Comparison of ENCODE assay signal across 14 cellular contexts in genomic region chr3:55750525-55750924, GRCh38.
DNase-seq lines count a peak whose midpoint lies in the region; ATAC-seq and TF ChIP-seq lines count a peak whose summit lies in the region.
"Had no signal": no experiment of that assay in that cellular context is flagged by ENCODE, and none has a peak within 500 bp of the region (broad histone marks: within the 10 kb centered on the region; RNA-seq: fewer than 3 reads in every experiment).

No MANE protein-coding gene starts in this region.

- ATAC-seq in HG03097 (IDR thresholded peaks at IDR 0.05; ENCODE audit: low FRiP score, unreplicated experiment) = no peak
- ATAC-seq: A549; activated T-cell treated with anti-CD3 and anti-CD28 coated beads, Interleukin-2, amount 50 U/mL, for 72 hours had no signal

- H3K27me3 ChIP-seq in brain microvascular endothelial cell (replicated peaks) (no peaks in the 10 kb centered on the region), kidney epithelial cell (ENCODE audit: control insufficient read depth, insufficient read depth, low read length) (no peaks in the 10 kb centered on the region)
- H3K27me3 ChIP-seq: cardiac muscle cell, Peyer's patch had no signal

- H3K4me3 ChIP-seq in brain microvascular endothelial cell (ENCODE audit: low read depth, low read length) (no peak overlapping the region), kidney epithelial cell (ENCODE audit: low read depth, low read length) (no peak overlapping the region)
- H3K4me3 ChIP-seq: A549, cardiac muscle cell, Peyer's patch had no signal

- H3K27ac ChIP-seq in brain microvascular endothelial cell = no peak overlapping the region
- H3K27ac ChIP-seq: A549, cardiac muscle cell, Peyer's patch had no signal

- DNase-seq in ACHN = peak; percentile 84
- DNase-seq in HT-29 (ENCODE audit: low spot score) = peak; percentile 25
- DNase-seq in brain microvascular endothelial cell = peak; percentile 52
- peak; percentile 88 for DNase-seq in kidney epithelial cell (ENCODE audit: low read depth)
- DNase-seq in stimulated activated CD4-positive, alpha-beta T cell treated with anti-CD3 and anti-CD28 coated beads, Interleukin-2, amount 100 ng/mL, for 24 hours = no peak
- DNase-seq in NCI-H2227 (lab: John Stamatoyannopoulos, UW; ENCODE audit: unreplicated experiment) = no peak
- DNase-seq in COR-L47 (lab: John Stamatoyannopoulos, UW) = no peak
- DNase-seq: activated B cell treated with CpG ODN at 0.5 μM for 24 hours; activated T-cell treated with anti-CD3 and anti-CD28 coated beads, Interleukin-2, amount 50 U/mL, for 72 hours; NCI-H2029 treated with DMSO at 0.1 percent for 48 hours; Peyer's patch had no signal

- TF ChIP-seq CTCF in brain microvascular endothelial cell (IDR thresholded peaks at IDR 0.05; ENCODE audit: low read depth, low read length, missing control alignments) (no peak), kidney epithelial cell (IDR thresholded peaks at IDR 0.05; ENCODE audit: insufficient read depth, low read length, poor library complexity, severe bottlenecking) (no peak)

- in situ Hi-C loops in ACHN (cut with HindIII; ENCODE audit: low pct_ligation_motif_present, low pct_unique_long_range_greater_than_20kb, low sequenced_read_pairs) (no loop called here), brain microvascular endothelial cell (cut with HindIII; ENCODE audit: low pct_ligation_motif_present, low sequenced_read_pairs) (no loop called here)

- H3K36me3 ChIP-seq in brain microvascular endothelial cell (replicated peaks) (no peaks in the 10 kb centered on the region), kidney epithelial cell (ENCODE audit: control insufficient read depth, insufficient read depth, low read length) (no peaks in the 10 kb centered on the region)
- H3K36me3 ChIP-seq: cardiac muscle cell, Peyer's patch had no signal

Comparison
In these comparisons a context has a peak if more than half of its experiments do, and no peak if none do; other contexts are left out.
1. DNase-seq: peak in ACHN (single experiment), HT-29 (single experiment), brain microvascular endothelial cell (single experiment) and kidney epithelial cell (single experiment); none in stimulated activated CD4-positive, alpha-beta T cell treated with anti-CD3 and anti-CD28 coated beads, Interleukin-2, amount 100 ng/mL, for 24 hours (0 of 2), NCI-H2227 (single experiment) and COR-L47 (single experiment).